ENCODE assay signal across 2 cellular contexts in genomic region chr13:74573654-74574053, GRCh38.
TF ChIP-seq lines count a peak whose summit lies in the region.

No MANE protein-coding gene starts in this region.

TF ChIP-seq in SK-N-SH, 30 proteins besides CTCF, POLR2A, EP300 and RAD21 (continued from another document):
- no peak for TF ChIP-seq NFIC (IDR thresholded peaks at IDR 0.05; ENCODE audit: borderline replicate concordance)
- no peak for TF ChIP-seq CHD2 (IDR thresholded peaks at IDR 0.05; ENCODE audit: low read length, partially characterized antibody)

TF ChIP-seq in SK-N-SH treated with all-trans-retinoic acid at 6 μM for 48 hours, 23 proteins besides CTCF, POLR2A, EP300 and RAD21:
- TF ChIP-seq POU6F1 (CRISPR knock-in tag; IDR thresholded peaks at IDR 0.05; ENCODE audit: borderline replicate concordance, low read depth), result no peak
- no peak for TF ChIP-seq ZNF565 (CRISPR knock-in tag; conservative IDR thresholded peaks at IDR 0.05; ENCODE audit: low read depth)
- TF ChIP-seq ZC3H10 (CRISPR knock-in tag; IDR thresholded peaks at IDR 0.05), result no peak
- TF ChIP-seq BACH2 (CRISPR knock-in tag; IDR thresholded peaks at IDR 0.05; ENCODE audit: borderline replicate concordance), result no peak
- TF ChIP-seq ZFP30 (CRISPR knock-in tag; IDR thresholded peaks at IDR 0.05), result no peak
- no peak for TF ChIP-seq ZNF70 (CRISPR knock-in tag; IDR thresholded peaks at IDR 0.05)
- no peak for TF ChIP-seq CSRNP3 (CRISPR knock-in tag; IDR thresholded peaks at IDR 0.05)
- TF ChIP-seq CSDC2 (CRISPR knock-in tag; IDR thresholded peaks at IDR 0.05), result no peak
- TF ChIP-seq PATZ1 (CRISPR knock-in tag; IDR thresholded peaks at IDR 0.05; ENCODE audit: borderline replicate concordance), result no peak
- TF ChIP-seq ESRRG (CRISPR knock-in tag; IDR thresholded peaks at IDR 0.05), result no peak
- no peak for TF ChIP-seq SNAI2 (CRISPR knock-in tag; IDR thresholded peaks at IDR 0.05)
- TF ChIP-seq TOX (CRISPR knock-in tag; IDR thresholded peaks at IDR 0.05; ENCODE audit: borderline replicate concordance), result no peak
